Comparison of ENCODE assay signal across 8 cellular contexts in the genomic region with DNA sequence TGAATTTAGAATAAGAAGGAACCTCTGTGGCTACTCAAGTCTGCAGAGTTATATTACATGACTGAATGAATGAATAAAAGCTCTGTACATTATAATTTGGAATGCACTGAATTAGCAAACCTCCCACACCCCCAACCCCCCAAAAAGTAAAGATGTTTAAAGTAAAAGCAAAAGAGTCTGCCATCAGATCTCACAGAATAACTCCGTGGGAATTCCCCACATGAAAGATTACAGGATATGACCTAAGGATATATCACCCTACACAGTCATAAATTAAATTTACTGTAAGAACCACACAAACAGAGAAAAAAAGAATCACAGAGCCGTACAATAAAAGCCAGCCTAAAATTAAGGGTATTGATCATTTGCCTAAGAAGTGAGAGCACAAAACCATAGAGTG.
A peak's percentile ranks its signal among the peaks of the same experiment; 100 is the strongest.
DNase-seq lines count a peak whose midpoint lies in the region; ATAC-seq and TF ChIP-seq lines count a peak whose summit lies in the region.

No MANE protein-coding gene starts in this region.

- H3K4me1 ChIP-seq in testis (no peaks in the 10 kb centered on the region), OCI-LY7 (ENCODE audit: insufficient read depth, low read length, poor library complexity, severe bottlenecking) (peaks cover 4% of the 10 kb centered on the region), HAP-1 (peaks cover 21% of the 10 kb centered on the region)

- intact Hi-C loops in testis (cut with DNase I; ENCODE audit: low total_unique reads): no loop called here
- intact Hi-C loops in OCI-LY7 (cut with micrococcal nuclease; ENCODE audit: unreplicated experiment): no loop called here

- H3K4me3 Mint-ChIP-seq in naive thymus-derived CD8-positive, alpha-beta T cell: peak overlapping the region in 5 of 10 donors; percentile 7 to 46 (median 18)

- no peak overlapping the region for H2AFZ ChIP-seq in OCI-LY7 (ENCODE audit: low read length)

- peak; percentile 13 for DNase-seq in activated T-cell treated with anti-CD3 and anti-CD28 coated beads for 4 hours
- DNase-seq in naive thymus-derived CD8-positive, alpha-beta T cell: peak in 4 of 10 donors; percentile 1 to 56 (median 17)
- no peak for DNase-seq in testis
- DNase-seq in NOMO-1 (lab: John Stamatoyannopoulos, UW; ENCODE audit: unreplicated experiment in 2 of 2): no peak
- no peak for DNase-seq in OCI-LY7 (ENCODE audit: low spot score)
- DNase-seq in HAP-1 (ENCODE audit: low spot score in 2 of 2): no peak

- H3K36me3 Mint-ChIP-seq in naive thymus-derived CD8-positive, alpha-beta T cell: no peaks in the 10 kb centered on the region

- H3K79me2 ChIP-seq in OCI-LY7 (ENCODE audit: insufficient read depth, low read depth, low read length): no peaks in the 10 kb centered on the region

- H3K27ac ChIP-seq in testis: no peak overlapping the region
- H3K27ac ChIP-seq in OCI-LY7 (ENCODE audit: low read depth, low read length, poor library complexity, severe bottlenecking): no peak overlapping the region

- no peaks in the 10 kb centered on the region for H3K36me3 ChIP-seq in testis (ENCODE audit: low read depth, missing control alignments)
- H3K36me3 ChIP-seq in OCI-LY7 (ENCODE audit: insufficient read depth, low read length): no peaks in the 10 kb centered on the region
- no peaks in the 10 kb centered on the region for H3K36me3 ChIP-seq in HAP-1 (replicated peaks)

- no peak overlapping the region for H3K4me2 ChIP-seq in OCI-LY7 (ENCODE audit: low read length)

- no TSS peak for BruUV-seq in OCI-LY7 (replicated peaks; lab: Mats Ljungman, UMichigan)

- in situ Hi-C loops in HAP-1 (cut with MboI; ENCODE audit: low sequenced_read_pairs): no loop called here

- H3K27me3 ChIP-seq in testis (no peaks in the 10 kb centered on the region), HAP-1 (ENCODE audit: low read depth) (no peaks in the 10 kb centered on the region)

- CTCF ChIA-PET in OCI-LY7 (lab: Charles Lee; ENCODE audit: unreplicated experiment): no interaction called here

- TF ChIP-seq POLR2A in testis (IDR thresholded peaks at IDR 0.05): no peak

- no peaks in the 10 kb centered on the region for H3K9me2 ChIP-seq in OCI-LY7 (ENCODE audit: insufficient read depth, low read length)

- H3K27ac Mint-ChIP-seq in naive thymus-derived CD8-positive, alpha-beta T cell: peak overlapping the region in 8 of 10 donors; percentile 0 to 78 (median 16)

- no peak for TF ChIP-seq CTCF in testis (IDR thresholded peaks at IDR 0.05)
- TF ChIP-seq CTCF in OCI-LY7 (conservative IDR thresholded peaks at IDR 0.05; ENCODE audit: low read length): no peak

- H3K9me3 Mint-ChIP-seq in naive thymus-derived CD8-positive, alpha-beta T cell: peaks cover 0 to 10% (median under 1%) of the 10 kb centered on the region in 9 donors

- H3K4me3 ChIP-seq in testis (no peak overlapping the region), OCI-LY7 (ENCODE audit: low read depth, low read length, poor library complexity, severe bottlenecking) (no peak overlapping the region), HAP-1 (no peak overlapping the region)

- H3K27me3 Mint-ChIP-seq in naive thymus-derived CD8-positive, alpha-beta T cell: peaks cover 0 to 1% (median 0%) of the 10 kb centered on the region in 5 donors

- H4K20me1 ChIP-seq in OCI-LY7 (ENCODE audit: insufficient read depth, low read length): no peaks in the 10 kb centered on the region

- POLR2A ChIA-PET in naive thymus-derived CD8-positive, alpha-beta T cell (lab: Charles Lee): no interaction called here
- POLR2A ChIA-PET in OCI-LY7 (lab: Charles Lee): no interaction called here

- H3K9me3 ChIP-seq in testis (no peaks in the 10 kb centered on the region), OCI-LY7 (ENCODE audit: low read length) (no peaks in the 10 kb centered on the region), HAP-1 (no peaks in the 10 kb centered on the region)

- peak; percentile 66 for ATAC-seq in GM18517 (IDR thresholded peaks at IDR 0.05; ENCODE audit: unreplicated experiment)
- peak; percentile 57 for ATAC-seq in HG03039 (IDR thresholded peaks at IDR 0.05; ENCODE audit: unreplicated experiment)
- peak; percentile 63 to 97 for ATAC-seq in naive thymus-derived CD8-positive, alpha-beta T cell

- peaks cover 4 to 16% (median 9%) of the 10 kb centered on the region in 4 donors for H3K4me1 Mint-ChIP-seq in naive thymus-derived CD8-positive, alpha-beta T cell

- 53% methylated on average over 2 of the region's 2 CpGs for WGBS in testis, 2 donors
